Comparison of ENCODE assay signal across 1 cellular context in the genomic region with DNA sequence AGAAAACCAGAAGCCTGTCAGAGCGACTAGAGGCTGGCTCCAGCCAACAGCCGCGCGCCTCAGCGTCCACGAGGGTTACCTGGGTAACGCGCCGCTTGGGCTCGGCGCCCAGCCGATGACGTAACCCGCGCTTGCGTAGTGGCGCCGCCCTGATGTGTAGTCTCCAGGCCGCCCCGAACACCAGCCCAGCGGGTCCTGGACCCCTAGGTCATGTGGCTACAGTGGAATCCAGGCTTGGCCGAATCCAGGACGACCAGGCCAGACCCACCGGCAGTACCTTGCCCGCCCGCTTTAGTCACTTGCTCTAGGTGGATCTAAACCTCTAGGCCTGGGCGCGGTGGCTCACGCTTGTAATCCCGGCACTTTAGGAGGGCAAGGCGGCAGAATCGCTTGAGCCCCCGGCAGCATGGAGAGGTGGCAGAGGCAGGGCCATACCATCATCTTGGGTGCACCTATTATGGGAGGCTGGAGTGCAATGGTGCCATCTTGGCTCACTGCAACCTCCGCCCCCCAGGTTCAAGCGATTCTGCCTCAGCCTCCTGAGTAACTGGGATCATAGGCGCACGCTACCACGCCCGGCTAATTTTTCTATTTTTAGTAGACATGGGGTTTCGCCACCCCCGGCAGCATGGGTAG.
TF ChIP-seq lines count a peak whose summit lies in the region.

No MANE protein-coding gene starts in this region.

TF ChIP-seq in SK-N-SH treated with all-trans-retinoic acid at 6 μM for 48 hours, 23 proteins besides CTCF, POLR2A, EP300 and RAD21 (continued from another document):
- no peak for TF ChIP-seq CSDC2 (CRISPR knock-in tag; IDR thresholded peaks at IDR 0.05)
- TF ChIP-seq, protein P1, sequence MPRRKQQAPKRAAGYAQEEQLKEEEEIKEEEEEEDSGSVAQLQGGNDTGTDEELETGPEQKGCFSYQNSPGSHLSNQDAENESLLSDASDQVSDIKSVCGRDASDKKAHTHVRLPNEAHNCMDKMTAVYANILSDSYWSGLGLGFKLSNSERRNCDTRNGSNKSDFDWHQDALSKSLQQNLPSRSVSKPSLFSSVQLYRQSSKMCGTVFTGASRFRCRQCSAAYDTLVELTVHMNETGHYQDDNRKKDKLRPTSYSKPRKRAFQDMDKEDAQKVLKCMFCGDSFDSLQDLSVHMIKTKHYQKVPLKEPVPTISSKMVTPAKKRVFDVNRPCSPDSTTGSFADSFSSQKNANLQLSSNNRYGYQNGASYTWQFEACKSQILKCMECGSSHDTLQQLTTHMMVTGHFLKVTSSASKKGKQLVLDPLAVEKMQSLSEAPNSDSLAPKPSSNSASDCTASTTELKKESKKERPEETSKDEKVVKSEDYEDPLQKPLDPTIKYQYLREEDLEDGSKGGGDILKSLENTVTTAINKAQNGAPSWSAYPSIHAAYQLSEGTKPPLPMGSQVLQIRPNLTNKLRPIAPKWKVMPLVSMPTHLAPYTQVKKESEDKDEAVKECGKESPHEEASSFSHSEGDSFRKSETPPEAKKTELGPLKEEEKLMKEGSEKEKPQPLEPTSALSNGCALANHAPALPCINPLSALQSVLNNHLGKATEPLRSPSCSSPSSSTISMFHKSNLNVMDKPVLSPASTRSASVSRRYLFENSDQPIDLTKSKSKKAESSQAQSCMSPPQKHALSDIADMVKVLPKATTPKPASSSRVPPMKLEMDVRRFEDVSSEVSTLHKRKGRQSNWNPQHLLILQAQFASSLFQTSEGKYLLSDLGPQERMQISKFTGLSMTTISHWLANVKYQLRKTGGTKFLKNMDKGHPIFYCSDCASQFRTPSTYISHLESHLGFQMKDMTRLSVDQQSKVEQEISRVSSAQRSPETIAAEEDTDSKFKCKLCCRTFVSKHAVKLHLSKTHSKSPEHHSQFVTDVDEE (CRISPR knock-in tag; IDR thresholded peaks at IDR 0.05) = no peak
